ENCODE assay signal across 12 cellular contexts in the genomic region with DNA sequence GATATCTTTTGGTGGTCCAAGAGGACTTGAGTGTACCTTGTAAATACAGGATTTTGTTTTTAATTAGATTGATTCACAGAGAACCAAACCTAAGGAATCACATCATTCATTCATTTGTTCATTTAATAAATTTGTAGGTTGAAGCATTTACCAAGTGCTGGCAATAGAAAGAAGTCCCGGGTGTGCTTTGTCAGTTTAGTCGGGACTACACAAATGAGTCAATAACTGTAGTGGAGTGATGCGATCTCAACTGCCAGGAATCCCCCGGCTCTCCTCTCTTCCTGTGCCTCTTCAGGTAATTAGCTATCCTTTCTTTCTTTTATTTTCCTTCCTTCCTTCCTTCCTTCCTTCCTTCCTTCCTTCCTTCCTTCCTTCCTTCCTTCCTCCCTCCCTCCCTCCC.
"Had no signal": no experiment of that assay in that cellular context is flagged by ENCODE, and none has a peak within 500 bp of the region (broad histone marks: within the 10 kb centered on the region; RNA-seq: fewer than 3 reads in every experiment).

No MANE protein-coding gene starts in this region.

- H3K27me3 ChIP-seq: vagina had no signal

- H3K9me3 ChIP-seq: gastroesophageal sphincter, tibial nerve, vagina had no signal

- H3K36me3 Mint-ChIP-seq: naive thymus-derived CD8-positive, alpha-beta T cell; stimulated activated naive B cell treated with anti-CD40 and anti-IgM and Interleukin-4, amounts not matched to agents 10 μg/mL and 1 μg/mL and 100 μg/mL, for 72 hours had no signal

- ATAC-seq: gastroesophageal sphincter; naive thymus-derived CD8-positive, alpha-beta T cell; right cardiac atrium; stimulated activated naive B cell treated with anti-CD40 and anti-IgM and Interleukin-4, amounts not matched to agents 10 μg/mL and 1 μg/mL and 100 μg/mL, for 72 hours had no signal

- DNase-seq: activated B cell treated with CpG ODN at 0.5 μM for 24 hours; activated CD4-positive, alpha-beta T cell treated with anti-CD3 and anti-CD28 coated beads, Interleukin-2, amount 10 ng/mL, durations not matched to agents 7 days and 5 days; activated naive CD4-positive, alpha-beta T cell treated with anti-CD3 and anti-CD28 coated beads, Interleukin-2, amount 50 U/mL, for 16 hours; caudate nucleus; effector CD4-positive, alpha-beta T cell; kidney glomerular epithelial cell; naive thymus-derived CD8-positive, alpha-beta T cell; stimulated activated naive B cell treated with anti-CD40 and anti-IgM and Interleukin-4, amounts not matched to agents 10 μg/mL and 1 μg/mL and 100 μg/mL, for 72 hours had no signal

- H3K9me3 Mint-ChIP-seq: activated CD4-positive, alpha-beta T cell treated with anti-CD3 and anti-CD28 coated beads, Interleukin-2, amount 10 ng/mL, durations not matched to agents 7 days and 5 days had no signal

- H3K36me3 ChIP-seq: gastroesophageal sphincter, tibial nerve, vagina had no signal
